Comparison of ENCODE assay signal across 15 cellular contexts in genomic region chr5:79577693-79578092, GRCh38. TPM values are rescaled to one million over a fixed set of nuclear protein-coding genes. Genes with fewer than 3 reads are reported as not detected.
DNase-seq lines count a peak whose midpoint lies in the region; ATAC-seq and TF ChIP-seq lines count a peak whose summit lies in the region.
"Had no signal": no experiment of that assay in that cellular context is flagged by ENCODE, and none has a peak within 500 bp of the region (broad histone marks: within the 10 kb centered on the region; RNA-seq: fewer than 3 reads in every experiment).

No MANE protein-coding gene starts in this region.

- H3K36me3 Mint-ChIP-seq in endothelial cell (ENCODE audit: low read depth, unreplicated experiment), result peaks cover 9% of the 10 kb centered on the region
- H3K36me3 Mint-ChIP-seq: CD14-positive monocyte; CD4-positive, alpha-beta memory T cell had no signal

- DNase-seq in ELR (ENCODE audit: low read depth), result peak; percentile 10
- DNase-seq in OCI-M1 (lab: John Stamatoyannopoulos, UW), result peak; percentile 58
- DNase-seq in endothelial cell (ENCODE audit: low spot score), result no peak
- DNase-seq in activated CD8-positive, alpha-beta memory T cell treated with anti-CD3 and anti-CD28 coated beads, Interleukin-2, amount 50 U/mL, for 48 hours, result no peak
- DNase-seq in SHP77 treated with DMSO at 0.1 percent for 48 hours (lab: John Stamatoyannopoulos, UW), result no peak
- DNase-seq in Right ventricle myocardium superior, result no peak
- DNase-seq: ACHN; BE2C; CD4-positive, alpha-beta memory T cell; DMS153; DMS79; GF-D8; GOT3; H7 had no signal

- no peaks in the 10 kb centered on the region for H3K4me1 Mint-ChIP-seq in endothelial cell (ENCODE audit: unreplicated experiment)
- H3K4me1 Mint-ChIP-seq: CD4-positive, alpha-beta memory T cell had no signal

- no peak for TF ChIP-seq CTCF in endothelial cell (IDR thresholded peaks at IDR 0.05; ENCODE audit: unreplicated experiment)

- no peak overlapping the region for H3K4me3 Mint-ChIP-seq in endothelial cell (ENCODE audit: unreplicated experiment)
- H3K4me3 Mint-ChIP-seq: CD14-positive monocyte; CD4-positive, alpha-beta memory T cell had no signal

- no peak for ATAC-seq in Right ventricle myocardium superior (ENCODE audit: poor library complexity)

- intact Hi-C loops in Right ventricle myocardium superior (cut with DNase I), result no loop called here

- H3K27me3 Mint-ChIP-seq in endothelial cell (ENCODE audit: unreplicated experiment), result peaks cover 2% of the 10 kb centered on the region

- peaks cover 4% of the 10 kb centered on the region for H3K9me3 Mint-ChIP-seq in endothelial cell (ENCODE audit: unreplicated experiment)

- peak overlapping the region; percentile 52 for H3K27ac Mint-ChIP-seq in endothelial cell (ENCODE audit: unreplicated experiment)
- H3K27ac Mint-ChIP-seq: CD4-positive, alpha-beta memory T cell had no signal

RNA-seq across cellular contexts. Expression of gene TENT2, which starts 34.5 kb away (rescaled TPM):
- total RNA-seq in endothelial cell (ENCODE audit: unreplicated experiment), result 53.1 TPM
- total RNA-seq in Right ventricle myocardium superior, result 29.2 TPM

Comparison
In these comparisons a context has a peak if more than half of its experiments do, and no peak if none do; other contexts are left out.
1. DNase-seq: peak in ELR (single experiment) and OCI-M1 (single experiment); none in endothelial cell (single experiment), activated CD8-positive, alpha-beta memory T cell treated with anti-CD3 and anti-CD28 coated beads, Interleukin-2, amount 50 U/mL, for 48 hours (single experiment), SHP77 treated with DMSO at 0.1 percent for 48 hours (single experiment) and Right ventricle myocardium superior (single experiment).